ENCODE assay signal across 16 cellular contexts in genomic region chr1:2454227-2454626, GRCh38. TPM values are rescaled to one million over a fixed set of nuclear protein-coding genes. Genes with fewer than 3 reads are reported as not detected.
A peak's percentile ranks its signal among the peaks of the same experiment; 100 is the strongest.
DNase-seq lines count a peak whose midpoint lies in the region; ATAC-seq, FAIRE-seq and TF ChIP-seq lines count a peak whose summit lies in the region.
"Had no signal": no experiment of that assay in that cellular context is flagged by ENCODE, and none has a peak within 500 bp of the region (broad histone marks: within the 10 kb centered on the region; RNA-seq: fewer than 3 reads in every experiment).

No MANE protein-coding gene starts in this region.

- no peaks in the 10 kb centered on the region for H3K36me3 ChIP-seq in BLaER1 treated with 17β-estradiol and CSF1 and Interleukin-3, amounts not matched to agents 10 nM and 100 nM
- H3K36me3 ChIP-seq in IMR-90 (ENCODE audit: control insufficient read depth, insufficient read depth, low read length) (no peaks in the 10 kb centered on the region), K562 (ENCODE audit: control insufficient read depth, insufficient read depth, low read length) (no peaks in the 10 kb centered on the region), neuronal stem cell (replicated peaks in 1 of 2; ENCODE audit: control insufficient read depth in 2 of 2, insufficient read depth in 2 of 2, low read length in 2 of 2) (no peaks in the 10 kb centered on the region), OCI-LY7 (ENCODE audit: insufficient read depth, low read length) (no peaks in the 10 kb centered on the region)

- no peak overlapping the region for H2BK5ac ChIP-seq in IMR-90 (ENCODE audit: low read depth, low read length, poor library complexity, severe bottlenecking)
- no peak overlapping the region for H2BK5ac ChIP-seq in neuronal stem cell (ENCODE audit: low read length)

- POLR2A ChIA-PET in IMR-90 (lab: Charles Lee; ENCODE audit: unreplicated experiment) = no interaction called here
- POLR2A ChIA-PET in K562 (lab: Yijun Ruan, JAX) = no interaction called here
- POLR2A ChIA-PET in OCI-LY7 (lab: Charles Lee) = no interaction called here

- H3K23ac ChIP-seq in IMR-90 (ENCODE audit: low read depth, low read length) = no peak overlapping the region
- H3K23ac ChIP-seq in neuronal stem cell (ENCODE audit: low read depth, low read length, poor library complexity) = no peak overlapping the region

- no peak for TF ChIP-seq POLR2A in IMR-90 (IDR thresholded peaks at IDR 0.05; ENCODE audit: low read depth, low read length)
- no peak for TF ChIP-seq POLR2A in K562 (conservative IDR thresholded peaks at IDR 0.05)

- no peak overlapping the region for H4K5ac ChIP-seq in IMR-90 (ENCODE audit: low read depth, low read length)

- BruUV-seq in IMR-90 (replicated peaks; lab: Mats Ljungman, UMichigan) = no TSS peak
- BruUV-seq in K562 (replicated peaks; lab: Mats Ljungman, UMichigan) = no TSS peak
- BruUV-seq in OCI-LY7 (replicated peaks; lab: Mats Ljungman, UMichigan) = no TSS peak

- H2AFZ ChIP-seq in IMR-90 (replicated peaks; ENCODE audit: low read length, poor library complexity) (no peak overlapping the region), K562 (ENCODE audit: low read depth, low read length) (no peak overlapping the region), neuronal stem cell (ENCODE audit: low read length) (no peak overlapping the region), OCI-LY7 (ENCODE audit: low read length) (no peak overlapping the region)
- H2AFZ ChIP-seq: GM23248 had no signal

- CTCF ChIA-PET in IMR-90 (lab: Yijun Ruan, JAX) = no interaction called here
- CTCF ChIA-PET in K562 (lab: Yijun Ruan, JAX; ENCODE audit: low intra/inter-chr PET ratio) = no interaction called here
- CTCF ChIA-PET in OCI-LY7 (lab: Charles Lee; ENCODE audit: unreplicated experiment) = no interaction called here

- H2AK5ac ChIP-seq in IMR-90 (ENCODE audit: low read depth, low read length) (peak overlapping the region; percentile 85), neuronal stem cell (ENCODE audit: low read depth, low read length) (peak overlapping the region; percentile 95)

- peak overlapping the region in 3 of 11 experiments; percentile 12 to 34 (median 28); a peak in 4 of 22 replicates for H3K9ac ChIP-seq in BLaER1 treated with 17β-estradiol and CSF1 and Interleukin-3, amounts not matched to agents 10 nM and 100 nM
- no peak overlapping the region for H3K9ac ChIP-seq in IMR-90 (ENCODE audit: low read depth, low read length)
- H3K9ac ChIP-seq in K562 (ENCODE audit: insufficient read depth in 1 of 2, low read depth in 2 of 2, low read length in 2 of 2) = no peak overlapping the region
- no peak overlapping the region for H3K9ac ChIP-seq in neuronal stem cell (ENCODE audit: low read depth, low read length, poor library complexity)
- H3K9ac ChIP-seq: GM23248 had no signal

- dilution Hi-C loops in IMR-90 (cut with HindIII; ENCODE audit: low sequenced_read_pairs, unreplicated experiment) = no loop called here

- DNase-seq in IMR-90 = no peak
- no peak for DNase-seq in K562 (ENCODE audit: extremely low read depth in 1 of 4, low spot score in 3 of 4)
- no peak for DNase-seq in neuronal stem cell (ENCODE audit: low spot score)
- no peak for DNase-seq in activated T-cell treated with anti-CD3 and anti-CD28 coated beads, Interleukin-2, amount 50 U/mL, for 4 hours
- DNase-seq in H4 (ENCODE audit: low spot score) = no peak
- DNase-seq in epidermal melanocyte (ENCODE audit: insufficient read length, low spot score) = no peak
- DNase-seq in OCI-LY7 (ENCODE audit: low spot score) = no peak
- DNase-seq: CD4-positive, alpha-beta memory T cell; DMS79; GM23248; H9; KG1 had no signal

- no peaks in the 10 kb centered on the region for H3K9me3 ChIP-seq in BLaER1 treated with 17β-estradiol and CSF1 and Interleukin-3, amounts not matched to agents 10 nM and 100 nM (replicated peaks in 1 of 11)
- H3K9me3 ChIP-seq in IMR-90 (ENCODE audit: control insufficient read depth, insufficient read depth, low read length) (no peaks in the 10 kb centered on the region), K562 (replicated peaks; ENCODE audit: control insufficient read depth, insufficient read depth, low read depth, low read length) (no peaks in the 10 kb centered on the region), neuronal stem cell (replicated peaks in 1 of 2; ENCODE audit: control insufficient read depth in 2 of 2, insufficient read depth in 1 of 2, low read depth in 1 of 2, low read length in 2 of 2) (no peaks in the 10 kb centered on the region), OCI-LY7 (ENCODE audit: low read length) (no peaks in the 10 kb centered on the region)

- peaks cover 0 to 50% (median 0%) of the 10 kb centered on the region in 11 experiments; a peak in 7 of 22 replicates for H3K27me3 ChIP-seq in BLaER1 treated with 17β-estradiol and CSF1 and Interleukin-3, amounts not matched to agents 10 nM and 100 nM
- H3K27me3 ChIP-seq in IMR-90 (ENCODE audit: control insufficient read depth, insufficient read depth, low read length) (no peaks in the 10 kb centered on the region), K562 (ENCODE audit: control insufficient read depth in 2 of 2, insufficient read depth in 2 of 2, low read length in 2 of 2) (peaks cover 23 to 79% of the 10 kb centered on the region in 2 experiments; a peak in 3 of 5 replicates), neuronal stem cell (ENCODE audit: control insufficient read depth in 3 of 3, insufficient read depth in 3 of 3, low read depth in 1 of 3, low read length in 3 of 3) (peaks cover 0 to 66% (median 0%) of the 10 kb centered on the region in 3 experiments)

- no peak for TF ChIP-seq CTCF in IMR-90 (conservative IDR thresholded peaks at IDR 0.05; ENCODE audit: low read depth, low read length)
- no peak for TF ChIP-seq CTCF in K562 (IDR thresholded peaks at IDR 0.05 in 2 of 3, conservative IDR thresholded peaks at IDR 0.05 in 1 of 3; ENCODE audit: insufficient read depth in 2 of 3, low read depth in 1 of 3, low read length in 3 of 3)
- no peak for TF ChIP-seq CTCF in OCI-LY7 (conservative IDR thresholded peaks at IDR 0.05; ENCODE audit: low read length)

- H3K9me1 ChIP-seq in IMR-90 (ENCODE audit: insufficient read depth, low read length) (peaks cover 10% of the 10 kb centered on the region; the same call in 1 of the 2 replicates), K562 (ENCODE audit: control insufficient read depth, insufficient read depth, low read length) (no peaks in the 10 kb centered on the region)

- FAIRE-seq in K562 (lab: Jason Lieb, UNC) = no peak
- FAIRE-seq: GM12891 had no signal

- no peak overlapping the region for H3K18ac ChIP-seq in IMR-90 (ENCODE audit: low read depth, low read length)
- peak overlapping the region; percentile 79 for H3K18ac ChIP-seq in neuronal stem cell (ENCODE audit: low read length)

- H3K4me1 ChIP-seq in BLaER1 treated with 17β-estradiol and CSF1 and Interleukin-3, amounts not matched to agents 10 nM and 100 nM = peaks cover 59 to 96% (median 95%) of the 10 kb centered on the region in 10 experiments
- H3K4me1 ChIP-seq in IMR-90 (ENCODE audit: control insufficient read depth, insufficient read depth, low read length) (peaks cover 21% of the 10 kb centered on the region), K562 (replicated peaks in 1 of 2; ENCODE audit: control insufficient read depth in 2 of 2, insufficient read depth in 2 of 2, low read length in 2 of 2) (peaks cover 0 to 68% of the 10 kb centered on the region in 2 experiments; a peak in 2 of 5 replicates), neuronal stem cell (ENCODE audit: control insufficient read depth in 2 of 2, insufficient read depth in 1 of 2, low read depth in 1 of 2, low read length in 2 of 2) (peaks cover 14 to 25% of the 10 kb centered on the region in 2 donors), OCI-LY7 (ENCODE audit: insufficient read depth, low read length, poor library complexity, severe bottlenecking) (no peaks in the 10 kb centered on the region)

- H3K79me2 ChIP-seq in K562 (ENCODE audit: control insufficient read depth, insufficient read depth, low read length) (no peaks in the 10 kb centered on the region), OCI-LY7 (ENCODE audit: insufficient read depth, low read depth, low read length) (no peaks in the 10 kb centered on the region)

- intact Hi-C loops in IMR-90 (cut with micrococcal nuclease) (no loop called here), K562 (cut with micrococcal nuclease) (no loop called here), OCI-LY7 (cut with micrococcal nuclease; ENCODE audit: unreplicated experiment) (no loop called here)

- in situ Hi-C loops in IMR-90 (cut with MboI; ENCODE audit: low sequenced_read_pairs) (no loop called here), K562 (cut with MboI) (no loop called here)

- H3K4me3 ChIP-seq in BLaER1 treated with 17β-estradiol and CSF1 and Interleukin-3, amounts not matched to agents 10 nM and 100 nM = no peak overlapping the region
- H3K4me3 ChIP-seq in IMR-90 (ENCODE audit: insufficient read depth, low read depth, low read length) (no peak overlapping the region), K562 (no peak overlapping the region), neuronal stem cell (ENCODE audit: low read length in 2 of 2) (no peak overlapping the region), OCI-LY7 (ENCODE audit: low read depth, low read length, poor library complexity, severe bottlenecking) (no peak overlapping the region)
- H3K4me3 ChIP-seq: GM23248 had no signal

- H3K27ac ChIP-seq in BLaER1 treated with 17β-estradiol and CSF1 and Interleukin-3, amounts not matched to agents 10 nM and 100 nM = peak overlapping the region in 2 of 11 experiments; percentile 65 to 72; a peak in 1 of 22 replicates
- H3K27ac ChIP-seq in IMR-90 (ENCODE audit: insufficient read depth, low read length) = no peak overlapping the region
- no peak overlapping the region for H3K27ac ChIP-seq in K562 (ENCODE audit: extremely low read depth, low read depth, low read length)
- no peak overlapping the region for H3K27ac ChIP-seq in neuronal stem cell (replicated peaks; ENCODE audit: low read length)
- H3K27ac ChIP-seq in OCI-LY7 (ENCODE audit: low read depth, low read length, poor library complexity, severe bottlenecking) = no peak overlapping the region
- H3K27ac ChIP-seq: GM23248, HL-60 had no signal

- H4K20me1 ChIP-seq in BLaER1 treated with 17β-estradiol and CSF1 and Interleukin-3, amounts not matched to agents 10 nM and 100 nM = peaks cover 0 to 80% (median 6%) of the 10 kb centered on the region in 11 experiments; a peak in 10 of 22 replicates
- H4K20me1 ChIP-seq in IMR-90 (ENCODE audit: insufficient read depth, low read length) (no peaks in the 10 kb centered on the region), K562 (replicated peaks; ENCODE audit: control insufficient read depth, insufficient read depth, low read length) (peaks cover 9% of the 10 kb centered on the region; the same call in 1 of the 2 replicates), OCI-LY7 (ENCODE audit: insufficient read depth, low read length) (no peaks in the 10 kb centered on the region)

- no peak overlapping the region for H3K56ac ChIP-seq in IMR-90 (ENCODE audit: extremely low read depth, insufficient read depth, low read length)

- peak overlapping the region in 9 of 11 experiments; percentile 75 to 96 (median 88); a peak in 18 of 22 replicates for H3K4me2 ChIP-seq in BLaER1 treated with 17β-estradiol and CSF1 and Interleukin-3, amounts not matched to agents 10 nM and 100 nM
- H3K4me2 ChIP-seq in IMR-90 (ENCODE audit: low read depth, low read length) (no peak overlapping the region), K562 (ENCODE audit: insufficient read depth, low read length) (no peak overlapping the region), neuronal stem cell (ENCODE audit: insufficient read depth, low read length, poor library complexity, severe bottlenecking) (no peak overlapping the region), OCI-LY7 (ENCODE audit: low read length) (no peak overlapping the region)

- H2BK15ac ChIP-seq in IMR-90 (ENCODE audit: low read depth, low read length) (0 out of 3 replicates have a peak overlapping the region, but pooled peaks have one; percentile 48), neuronal stem cell (ENCODE audit: low read length) (peak overlapping the region; percentile 93)

- ATAC-seq in IMR-90 (ENCODE audit: low read depth) = no peak
- ATAC-seq in K562 = no peak
- ATAC-seq in activated T-cell treated with anti-CD3 and anti-CD28 coated beads, Interleukin-2, amount 50 U/mL, for 4 hours = no peak

- H3K36me3 Mint-ChIP-seq in activated T-cell treated with anti-CD3 and anti-CD28 coated beads, Interleukin-2, amount 50 U/mL, for 4 hours (ENCODE audit: insufficient read depth) = no peaks in the 10 kb centered on the region
- H3K36me3 Mint-ChIP-seq: CD4-positive, alpha-beta memory T cell had no signal

- H2BK12ac ChIP-seq in neuronal stem cell (ENCODE audit: low read length) = peak overlapping the region; percentile 66

- TF ChIP-seq EP300 in K562 (IDR thresholded peaks at IDR 0.05; ENCODE audit: low read length) = no peak

- H4K8ac ChIP-seq in IMR-90 (ENCODE audit: low read depth in 2 of 2, low read length in 2 of 2) (no peak overlapping the region), neuronal stem cell (ENCODE audit: low read depth, low read length) (no peak overlapping the region)

- no peak overlapping the region for H3K4me3 Mint-ChIP-seq in activated T-cell treated with anti-CD3 and anti-CD28 coated beads, Interleukin-2, amount 50 U/mL, for 4 hours
- H3K4me3 Mint-ChIP-seq: CD4-positive, alpha-beta memory T cell; H9 had no signal

- H3K4ac ChIP-seq in IMR-90 (ENCODE audit: low read depth, low read length) (no peak overlapping the region), neuronal stem cell (ENCODE audit: low read length) (no peak overlapping the region)

- TF ChIP-seq RAD21 in IMR-90 (IDR thresholded peaks at IDR 0.05; ENCODE audit: low read length) = no peak
- no peak for TF ChIP-seq RAD21 in K562 (CRISPR knock-in tag; conservative IDR thresholded peaks at IDR 0.05 in 1 of 2, IDR thresholded peaks at IDR 0.05 in 1 of 2)

- WGBS in IMR-90 (ENCODE audit: extremely low coverage in 2 of 2, insufficient read length in 1 of 2), 2 experiments = 80% methylated on average over 1 of the region's 10 CpGs; no CpG with 5 or more reads in 1 of the 2 experiments
- WGBS in K562 (ENCODE audit: insufficient coverage, low coverage, missing lambda C conversion rate) = 3% methylated on average over 10 of the region's 10 CpGs
- WGBS in neuronal stem cell (ENCODE audit: extremely low coverage in 2 of 2, insufficient read length in 2 of 2, insufficient replicate concordance in 1 of 2), 2 donors = no CpG with 5 or more reads among the region's 10 CpGs

- H3K9me3 Mint-ChIP-seq in activated T-cell treated with anti-CD3 and anti-CD28 coated beads, Interleukin-2, amount 50 U/mL, for 4 hours = no peaks in the 10 kb centered on the region
- H3K9me3 Mint-ChIP-seq: H9 had no signal

- H3K79me1 ChIP-seq in IMR-90 (ENCODE audit: low read depth in 1 of 2, low read length in 2 of 2) (peaks cover 0 to 8% of the 10 kb centered on the region in 2 experiments; a peak in 1 of 4 replicates), neuronal stem cell (ENCODE audit: low read depth, low read length) (peaks cover 7% of the 10 kb centered on the region)

- H3K14ac ChIP-seq in IMR-90 (replicated peaks; ENCODE audit: low read depth, low read length) = no peak overlapping the region
- H3K14ac ChIP-seq in neuronal stem cell (ENCODE audit: low read length) = no peak overlapping the region

- peak overlapping the region; percentile 42 for H2AK9ac ChIP-seq in IMR-90 (replicated peaks; ENCODE audit: low read depth, low read length, poor library complexity)

- H4K91ac ChIP-seq in IMR-90 (ENCODE audit: insufficient read depth, low read depth, low read length) (peak overlapping the region; percentile 41; the same call in 1 of the 2 replicates), neuronal stem cell (ENCODE audit: low read depth, low read length, poor library complexity) (no peak overlapping the region)

- H3K9me2 ChIP-seq in OCI-LY7 (ENCODE audit: insufficient read depth, low read length) = no peaks in the 10 kb centered on the region

- H3K4me1 Mint-ChIP-seq in activated T-cell treated with anti-CD3 and anti-CD28 coated beads, Interleukin-2, amount 50 U/mL, for 4 hours (ENCODE audit: low read depth) = no peaks in the 10 kb centered on the region
- H3K4me1 Mint-ChIP-seq: CD4-positive, alpha-beta memory T cell had no signal

- no peak overlapping the region for H2BK20ac ChIP-seq in IMR-90 (ENCODE audit: low read depth, low read length)

- H2BK120ac ChIP-seq in IMR-90 (ENCODE audit: low read depth, low read length) = peak overlapping the region; percentile 40
- no peak overlapping the region for H2BK120ac ChIP-seq in neuronal stem cell (ENCODE audit: low read depth, low read length)

- no peaks in the 10 kb centered on the region for H3K27me3 Mint-ChIP-seq in activated T-cell treated with anti-CD3 and anti-CD28 coated beads, Interleukin-2, amount 50 U/mL, for 4 hours (ENCODE audit: low read depth)
- H3K27me3 Mint-ChIP-seq: CD4-positive, alpha-beta memory T cell had no signal

RNA-seq across cellular contexts. Expression of gene PLCH2, which starts 21.9 kb away (rescaled TPM):
- total RNA-seq in IMR-90 (2012; rRNA removed) (0.18 and 0.28 TPM in 2 replicates), K562 (2014; rRNA removed) (not detected in 2 replicates), K562 (2014; rRNA removed; fragmentation: Illumina TruSeq; extraction: Trizol) (not detected in 2 replicates), K562 (2015; rRNA removed; fragmentation: Illumina TruSeq; extraction: Trizol) (not detected in 2 replicates), K562 (2021) (0.04 and 0.16 TPM in 2 replicates), OCI-LY7 (2022) (1.0 and 1.4 TPM in 2 replicates)
- polyA plus RNA-seq in IMR-90 (2012; rRNA removed) (1.9 and 2.4 TPM in 2 replicates), K562 (2011; rRNA removed) (not detected in 2 replicates), K562 (2014; fragmentation: Illumina TruSeq; extraction: Trizol) (not detected in 2 replicates), K562 (2014; fragmentation: Nextera tagmentation; extraction: Ambion mirVana) (not detected), K562 (2014; rRNA removed) (not detected in 2 replicates)
- polyA plus RNA-seq in IMR-90 (2012; cell fraction: cytosol; rRNA removed) = 1.4 and 2.4 TPM in 2 replicates
- polyA plus RNA-seq in IMR-90 (2012; cell fraction: nucleus; rRNA removed; ENCODE audit: low replicate concordance) = 7.8 and 21.5 TPM in 2 replicates
- total RNA-seq in K562 (2011; cell fraction: chromatin; rRNA removed; ENCODE audit: low replicate concordance) = 0.07 TPM in 1 of 2 replicates, not detected in the other
- total RNA-seq in K562 (2011; cell fraction: nucleolus; rRNA removed) = not detected in 2 replicates
- total RNA-seq in K562 (2011; cell fraction: nucleoplasm; rRNA removed) = not detected in 2 replicates
- not detected in 2 replicates for polyA plus RNA-seq in K562 (2011; cell fraction: cytosol; rRNA removed)
- polyA plus RNA-seq in K562 (2011; cell fraction: nucleus; rRNA removed) = 0.01 and 0.04 TPM in 2 replicates
- polyA plus RNA-seq in K562 (2012) = not detected in 2 replicates
- polyA minus RNA-seq in K562 (2011; rRNA and poly(A)+ RNA removed) = not detected in 2 replicates
- not detected in 2 replicates for polyA minus RNA-seq in K562 (2011; cell fraction: cytosol; rRNA and poly(A)+ RNA removed)
- not detected in 2 replicates for polyA minus RNA-seq in K562 (2011; cell fraction: nucleus; rRNA and poly(A)+ RNA removed)
- 4.2 TPM for polyA plus RNA-seq in neuronal stem cell (2013, experiment 1 of 2)
- polyA plus RNA-seq in neuronal stem cell (2013, experiment 2 of 2) = 4.0 TPM
- 1 to 10 TPM in 1 of 3 donors, under 1 TPM in 2; 0.58 to 1.3 (median 0.81) TPM for total RNA-seq in activated T-cell treated with anti-CD3 and anti-CD28 coated beads, Interleukin-2, amount 50 U/mL, for 4 hours
- 0.02 TPM in 1 of 2 replicates, not detected in the other for total RNA-seq in H4 (2014; rRNA removed; shearing (Covaris generic))
- 1.8 and 2.2 TPM in 2 replicates for total RNA-seq in OCI-LY7 (2014; rRNA removed; shearing (Covaris generic))
- total RNA-seq: A673, GM23248 had no signal
- polyA plus RNA-seq: GM23248 had no signal

RNA-seq across cellular contexts. Expression of gene PEX10, which starts 41.9 kb away (rescaled TPM):
- total RNA-seq in IMR-90 (2012; rRNA removed) (18.9 and 19.7 TPM in 2 replicates), K562 (2014; rRNA removed) (24.5 and 26.2 TPM in 2 replicates), K562 (2014; rRNA removed; fragmentation: Illumina TruSeq; extraction: Trizol) (5.6 and 5.7 TPM in 2 replicates), K562 (2015; rRNA removed; fragmentation: Illumina TruSeq; extraction: Trizol) (8.4 and 9.3 TPM in 2 replicates), K562 (2021) (18.2 and 18.7 TPM in 2 replicates), OCI-LY7 (2022) (19.4 and 24.5 TPM in 2 replicates)
- polyA plus RNA-seq in IMR-90 (2012; rRNA removed) (16.9 and 19.4 TPM in 2 replicates), K562 (2011; rRNA removed) (8.7 and 9.4 TPM in 2 replicates), K562 (2014; fragmentation: Illumina TruSeq; extraction: Trizol) (6.4 and 10.6 TPM in 2 replicates), K562 (2014; fragmentation: Nextera tagmentation; extraction: Ambion mirVana) (under 1 TPM; 0.03 to 0.11 TPM), K562 (2014; rRNA removed) (18.8 and 22.5 TPM in 2 replicates)
- polyA plus RNA-seq in IMR-90 (2012; cell fraction: cytosol; rRNA removed) = 16.4 and 25.8 TPM in 2 replicates
- polyA plus RNA-seq in IMR-90 (2012; cell fraction: nucleus; rRNA removed; ENCODE audit: low replicate concordance) = 21.3 and 37.5 TPM in 2 replicates
- total RNA-seq in K562 (2011; cell fraction: chromatin; rRNA removed; ENCODE audit: low replicate concordance) = 13.3 and 27.8 TPM in 2 replicates
- total RNA-seq in K562 (2011; cell fraction: nucleolus; rRNA removed) = 23.4 and 30.4 TPM in 2 replicates
- total RNA-seq in K562 (2011; cell fraction: nucleoplasm; rRNA removed) = 18.3 and 19.9 TPM in 2 replicates
- 9.6 and 19.3 TPM in 2 replicates for polyA plus RNA-seq in K562 (2011; cell fraction: cytosol; rRNA removed)
- 18.8 and 28.5 TPM in 2 replicates for polyA plus RNA-seq in K562 (2011; cell fraction: nucleus; rRNA removed)
- 9.3 and 13.4 TPM in 2 replicates for polyA plus RNA-seq in K562 (2012)
- 3.5 and 3.9 TPM in 2 replicates for polyA minus RNA-seq in K562 (2011; rRNA and poly(A)+ RNA removed)
- polyA minus RNA-seq in K562 (2011; cell fraction: cytosol; rRNA and poly(A)+ RNA removed) = 5.4 and 14.7 TPM in 2 replicates
- 11.1 and 14.0 TPM in 2 replicates for polyA minus RNA-seq in K562 (2011; cell fraction: nucleus; rRNA and poly(A)+ RNA removed)
- 12.4 TPM for polyA plus RNA-seq in neuronal stem cell (2013, experiment 1 of 2)
- 12.5 TPM for polyA plus RNA-seq in neuronal stem cell (2013, experiment 2 of 2)
- total RNA-seq in activated T-cell treated with anti-CD3 and anti-CD28 coated beads, Interleukin-2, amount 50 U/mL, for 4 hours = 10 to 100 TPM; 23.4 to 23.6 (median 23.6) TPM
- total RNA-seq in H4 (2014; rRNA removed; shearing (Covaris generic)) = 26.1 and 44.5 TPM in 2 replicates
- 22.6 and 23.3 TPM in 2 replicates for total RNA-seq in OCI-LY7 (2014; rRNA removed; shearing (Covaris generic))

Comparison
In these comparisons a context has a peak if more than half of its experiments do, and no peak if none do; other contexts are left out.
1. H3K4me2 ChIP-seq: peak in BLaER1 treated with 17β-estradiol and CSF1 and Interleukin-3, amounts not matched to agents 10 nM and 100 nM (9 of 11); none in IMR-90 (single experiment), K562 (single experiment), neuronal stem cell (single experiment) and OCI-LY7 (single experiment).